16 cellular contexts compared by ENCODE assay signal in genomic region chr9:129194222-129194621, GRCh38. TPM values are rescaled to one million over a fixed set of nuclear protein-coding genes. Genes with fewer than 3 reads are reported as not detected.
DNase-seq lines count a peak whose midpoint lies in the region; ATAC-seq, FAIRE-seq and TF ChIP-seq lines count a peak whose summit lies in the region.
"Had no signal": no experiment of that assay in that cellular context is flagged by ENCODE, and none has a peak within 500 bp of the region (broad histone marks: within the 10 kb centered on the region; RNA-seq: fewer than 3 reads in every experiment).

No MANE protein-coding gene starts in this region.

- no peak overlapping the region for H3K9ac ChIP-seq in H1 (replicated peaks in 1 of 4; ENCODE audit: extremely low read depth in 1 of 4, low read depth in 3 of 4, low read length in 3 of 4)

- no peak for TF ChIP-seq RAD21 in H1 (IDR thresholded peaks at IDR 0.05 in 1 of 2, conservative IDR thresholded peaks at IDR 0.05 in 1 of 2; ENCODE audit: low read depth in 2 of 2, low read length in 2 of 2)

- H2AFZ ChIP-seq in GM23338 (no peak overlapping the region), H1 (ENCODE audit: low read length) (no peak overlapping the region), osteoblast (ENCODE audit: low read length) (no peak overlapping the region)

- no peak overlapping the region for H3K4ac ChIP-seq in H1 (replicated peaks; ENCODE audit: insufficient read length, low read depth, low read length)

- no peak overlapping the region for H2BK5ac ChIP-seq in H1 (ENCODE audit: low read depth, low read length)

- H3F3A ChIP-seq in GM23338 (replicated peaks; ENCODE audit: low read depth), result no peaks in the 10 kb centered on the region

- peak overlapping the region; percentile 62; the same call in 1 of the 2 replicates for H4K8ac ChIP-seq in H1 (ENCODE audit: extremely low read depth, insufficient read depth, low read length)

- H2BK120ac ChIP-seq in H1 (replicated peaks; ENCODE audit: low read depth, low read length), result no peak overlapping the region

- H4K5ac ChIP-seq in H1 (ENCODE audit: insufficient read length, low read depth, low read length), result no peak overlapping the region

- H3K56ac ChIP-seq in H1 (replicated peaks; ENCODE audit: insufficient read length, low read depth, low read length), result no peak overlapping the region

- peak; percentile 23 for ATAC-seq in GM23338
- no peak for ATAC-seq in natural killer cell
- ATAC-seq: CD8-positive, alpha-beta T cell had no signal

- no peaks in the 10 kb centered on the region for H3K23me2 ChIP-seq in H1 (ENCODE audit: low read depth, low read length)

- CTCF ChIA-PET in H1 (lab: Charles Lee; ENCODE audit: partially characterized antibody), result interaction anchor here (0.6 to 6.2 kb wide), 3 partner anchors 12 to 414 kb away, joined by 3 to 41 read pairs (median 13); no protein-coding TSS in a partner anchor

- no peak overlapping the region; the same call in 2 of the 3 replicates for H3K4me3 Mint-ChIP-seq in GM23338
- no peak overlapping the region for H3K4me3 Mint-ChIP-seq in natural killer cell
- H3K4me3 Mint-ChIP-seq: CD8-positive, alpha-beta T cell; H9; IgD-negative memory B cell had no signal

- H2AK5ac ChIP-seq in H1 (ENCODE audit: low read depth, low read length), result no peak overlapping the region

- H3K79me2 ChIP-seq in GM23338 (replicated peaks; ENCODE audit: insufficient read depth), result no peaks in the 10 kb centered on the region
- H3K79me2 ChIP-seq in H1 (ENCODE audit: control insufficient read depth in 1 of 2, insufficient read depth in 2 of 2, low read length in 2 of 2), result no peaks in the 10 kb centered on the region
- H3K79me2 ChIP-seq in osteoblast (ENCODE audit: insufficient read depth, low read length), result no peaks in the 10 kb centered on the region

- H3K27ac ChIP-seq in GM23338 (ENCODE audit: low read depth), result no peak overlapping the region
- H3K27ac ChIP-seq in H1 (ENCODE audit: low read depth, low read length), result no peak overlapping the region
- no peak overlapping the region for H3K27ac ChIP-seq in osteoblast (ENCODE audit: low read depth, low read length)

- H3K27me3 ChIP-seq in GM23338 (ENCODE audit: insufficient read depth) (peaks cover 26% of the 10 kb centered on the region), H1 (replicated peaks in 1 of 4; ENCODE audit: control insufficient read depth in 3 of 4, extremely low read depth in 1 of 4, insufficient read depth in 3 of 4, low read length in 3 of 4) (peaks cover 0 to 19% (median 13%) of the 10 kb centered on the region in 4 experiments; a peak in 4 of 7 replicates), osteoblast (ENCODE audit: insufficient read depth, low read length) (peaks cover 4% of the 10 kb centered on the region)

- H3K36me3 Mint-ChIP-seq in GM23338 (ENCODE audit: low read depth), result peaks cover 3% of the 10 kb centered on the region
- H3K36me3 Mint-ChIP-seq in natural killer cell, result peaks cover 8% of the 10 kb centered on the region
- H3K36me3 Mint-ChIP-seq: CD8-positive, alpha-beta T cell had no signal

- peaks cover 31% of the 10 kb centered on the region for H3K27me3 Mint-ChIP-seq in GM23338 (ENCODE audit: insufficient read depth, low read depth, poor library complexity)
- H3K27me3 Mint-ChIP-seq in natural killer cell (ENCODE audit: low read depth in 2 of 2), result peaks cover 14 to 21% of the 10 kb centered on the region in 2 donors

- peaks cover 8% of the 10 kb centered on the region; the same call in 2 of the 3 replicates for H3K9me3 Mint-ChIP-seq in GM23338
- no peaks in the 10 kb centered on the region for H3K9me3 Mint-ChIP-seq in natural killer cell

- H3K4me2 ChIP-seq in GM23338, result no peak overlapping the region
- no peak overlapping the region for H3K4me2 ChIP-seq in H1 (ENCODE audit: insufficient read depth in 1 of 2, low read depth in 2 of 2, low read length in 2 of 2)
- H3K4me2 ChIP-seq in osteoblast (ENCODE audit: insufficient read depth, low read length), result no peak overlapping the region

- no peaks in the 10 kb centered on the region for H3K36me3 ChIP-seq in GM23338 (ENCODE audit: insufficient read depth)
- no peaks in the 10 kb centered on the region for H3K36me3 ChIP-seq in H1 (ENCODE audit: control insufficient read depth in 2 of 4, insufficient read depth in 4 of 4, low read length in 3 of 4)
- H3K36me3 ChIP-seq in osteoblast (ENCODE audit: insufficient read depth, low read length), result no peaks in the 10 kb centered on the region

- H3K9me2 ChIP-seq in GM23338 (ENCODE audit: insufficient read depth), result no peaks in the 10 kb centered on the region

- DNase-seq in GM23338 (ENCODE audit: low spot score), result no peak
- DNase-seq in H1 (ENCODE audit: low read depth in 1 of 2, low spot score in 2 of 2), result no peak
- peak; percentile 39 for DNase-seq in osteoblast (ENCODE audit: insufficient read length, low spot score, missing footprints)
- DNase-seq in natural killer cell, result no peak
- DNase-seq in mucosa of gallbladder (ENCODE audit: low spot score), result no peak
- no peak for DNase-seq in NCI-H1417 (lab: John Stamatoyannopoulos, UW)
- DNase-seq: AML-193; Calu3; CD8-positive, alpha-beta T cell; DMS79 treated with DMSO at 0.1 percent for 48 hours; GF-D8; GOT3; H9 had no signal

- intact Hi-C loops in natural killer cell (cut with micrococcal nuclease), result no loop called here

- H4K20me1 ChIP-seq in GM23338 (replicated peaks; ENCODE audit: insufficient read depth), result no peaks in the 10 kb centered on the region
- no peaks in the 10 kb centered on the region for H4K20me1 ChIP-seq in H1 (replicated peaks in 1 of 2; ENCODE audit: control insufficient read depth in 1 of 2, insufficient read depth in 2 of 2, low read length in 2 of 2)
- no peaks in the 10 kb centered on the region for H4K20me1 ChIP-seq in osteoblast (ENCODE audit: insufficient read depth, low read length)

- no peak overlapping the region for H2BK20ac ChIP-seq in H1 (ENCODE audit: low read length)

- no peak overlapping the region for H4K91ac ChIP-seq in H1 (replicated peaks; ENCODE audit: insufficient read length, low read length)

- no peak overlapping the region for H3K18ac ChIP-seq in H1 (ENCODE audit: extremely low read depth, low read length)

- peaks cover 13% of the 10 kb centered on the region for H3K4me1 Mint-ChIP-seq in GM23338
- H3K4me1 Mint-ChIP-seq in natural killer cell, result no peaks in the 10 kb centered on the region
- H3K4me1 Mint-ChIP-seq: IgD-negative memory B cell had no signal

- H3K9me3 ChIP-seq in H1 (ENCODE audit: insufficient read depth in 2 of 2, low read depth in 1 of 2, low read length in 1 of 2) (no peaks in the 10 kb centered on the region; a peak in 1 of 4 replicates), osteoblast (ENCODE audit: low read depth, low read length) (no peaks in the 10 kb centered on the region)

- 61% methylated on average over 3 of the region's 3 CpGs; no CpG with 5 or more reads in 1 of the 2 experiments for WGBS in H1 (ENCODE audit: extremely low coverage in 1 of 2, insufficient coverage in 1 of 2, insufficient read length in 1 of 2, insufficient replicate concordance in 2 of 2, low coverage in 1 of 2, low lambda C conversion rate in 2 of 2, missing lambda C conversion rate in 1 of 2), 2 experiments

- H3K23ac ChIP-seq in H1 (ENCODE audit: insufficient read length), result no peak overlapping the region

- H3K14ac ChIP-seq in H1 (ENCODE audit: insufficient read length), result no peak overlapping the region

- H2BK12ac ChIP-seq in H1 (ENCODE audit: low read depth, low read length), result no peak overlapping the region

- TF ChIP-seq EP300 in H1 (IDR thresholded peaks at IDR 0.05; ENCODE audit: borderline replicate concordance in 1 of 2, low read depth in 2 of 2, low read length in 2 of 2), result no peak

- no peak for FAIRE-seq in H1 (lab: Jason Lieb, UNC)
- FAIRE-seq: A204.1, HTR-8/SVneo had no signal

- TF ChIP-seq POLR2A in H1 (IDR thresholded peaks at IDR 0.05; ENCODE audit: control extremely low read depth in 1 of 2, low read depth in 2 of 2, low read length in 2 of 2), result no peak

- H3K79me1 ChIP-seq in H1 (ENCODE audit: low read depth, low read length), result no peaks in the 10 kb centered on the region

- H3K4me1 ChIP-seq in GM23338 (ENCODE audit: insufficient read depth), result peaks cover 4% of the 10 kb centered on the region; the same call in 1 of the 2 replicates
- H3K4me1 ChIP-seq in H1 (replicated peaks in 1 of 4; ENCODE audit: control insufficient read depth in 3 of 4, insufficient read depth in 4 of 4, low read length in 3 of 4), result peaks cover 0 to 6% (median 3%) of the 10 kb centered on the region in 4 experiments; a peak in 4 of 7 replicates
- peaks cover 12% of the 10 kb centered on the region for H3K4me1 ChIP-seq in osteoblast (ENCODE audit: insufficient read depth, low read length)

- H3K27ac Mint-ChIP-seq in GM23338, result no peak overlapping the region
- H3K27ac Mint-ChIP-seq in natural killer cell, result no peak overlapping the region
- H3K27ac Mint-ChIP-seq: CD8-positive, alpha-beta T cell; H9; IgD-negative memory B cell had no signal

- no peak for TF ChIP-seq CTCF in GM23338 (conservative IDR thresholded peaks at IDR 0.05; ENCODE audit: low read depth in 2 of 2)
- TF ChIP-seq CTCF in H1 (IDR thresholded peaks at IDR 0.05; ENCODE audit: control extremely low read depth in 1 of 3, insufficient read depth in 1 of 3, low read depth in 1 of 3, low read length in 3 of 3), result no peak
- TF ChIP-seq CTCF in osteoblast (IDR thresholded peaks at IDR 0.05; ENCODE audit: extremely low read depth, low read depth, low read length), result no peak
- no peak for TF ChIP-seq CTCF in natural killer cell (IDR thresholded peaks at IDR 0.05)

- POLR2A ChIA-PET in H1 (lab: Charles Lee; ENCODE audit: partially characterized antibody), result interaction anchor here (0.8 to 1.1 kb wide), 2 partner anchors 16 to 29 kb away, joined by 4 read pairs; partner anchors contain the start of gene IER5L

- H3K4me3 ChIP-seq in GM23338, result no peak overlapping the region
- H3K4me3 ChIP-seq in H1 (ENCODE audit: extremely low read depth in 1 of 4, insufficient read depth in 2 of 4, low read depth in 3 of 4, low read length in 4 of 4), result no peak overlapping the region
- H3K4me3 ChIP-seq in osteoblast (ENCODE audit: insufficient read depth, low read length), result no peak overlapping the region

- H2BK15ac ChIP-seq in H1 (ENCODE audit: low read length), result 0 out of 2 replicates have a peak overlapping the region, but pooled peaks have one; percentile 8

RNA-seq across cellular contexts. Expression of gene IER5L, which starts 16.2 kb away (rescaled TPM):
- 0.90 and 1.2 TPM in 2 replicates for total RNA-seq in GM23338 (2014; rRNA removed; shearing (Covaris generic))
- 0.19 and 0.24 TPM in 2 replicates for polyA plus RNA-seq in GM23338 (2016; fragmentation: Nextera tagmentation; extraction: Ambion mirVana)
- 1.0 and 1.2 TPM in 2 replicates for total RNA-seq in H1 (2021; fragmentation: NEBNext Ultra II Directional; extraction: Animal tissue kit (Norgen Biotek cat#: 25700))
- polyA plus RNA-seq in H1 (2011; rRNA removed), result 0.65 and 0.96 TPM in 2 replicates
- polyA plus RNA-seq in H1 (2011; cell fraction: cytosol; rRNA removed), result 0.62 TPM
- 1.7 TPM for polyA plus RNA-seq in H1 (2011; cell fraction: nucleus; rRNA removed)
- 0.25 to 0.47 TPM (median 0.34 TPM) in 4 replicates for polyA plus RNA-seq in H1 (2012, experiment 1 of 2)
- polyA plus RNA-seq in H1 (2012, experiment 2 of 2), result 0.16 TPM
- polyA plus RNA-seq in H1 (2013, experiment 1 of 2), result 0.36 TPM
- 0.48 TPM for polyA plus RNA-seq in H1 (2013, experiment 2 of 2)
- polyA minus RNA-seq in H1 (2011; rRNA and poly(A)+ RNA removed), result 0.22 and 0.27 TPM in 2 replicates
- polyA minus RNA-seq in H1 (2011; cell fraction: cytosol; rRNA and poly(A)+ RNA removed), result 0.66 TPM
- 6.8 TPM for polyA minus RNA-seq in H1 (2011; cell fraction: nucleus; rRNA and poly(A)+ RNA removed)
- total RNA-seq in osteoblast, result 86.1 and 104 TPM in 2 replicates
- total RNA-seq in natural killer cell, result 1 to 10 TPM; 1.4 to 3.9 (median 2.8) TPM
- total RNA-seq in mucosa of gallbladder, result 43.5 TPM
- polyA plus RNA-seq: IgD-negative memory B cell had no signal
